In genomic region chr1:41811978-41812852, GRCh38 we compare ENCODE assay signal across 8 cellular contexts.
A peak's percentile ranks its signal among the peaks of the same experiment; 100 is the strongest.
DNase-seq lines count a peak whose midpoint lies in the region; ATAC-seq and TF ChIP-seq lines count a peak whose summit lies in the region.

No MANE protein-coding gene starts in this region.

- intact Hi-C loops in OCI-LY7 (cut with micrococcal nuclease; ENCODE audit: unreplicated experiment), result no loop called here

- no peaks in the 10 kb centered on the region for H3K9me2 ChIP-seq in OCI-LY7 (ENCODE audit: insufficient read depth, low read length)

- no peaks in the 10 kb centered on the region for H3K36me3 ChIP-seq in OCI-LY7 (ENCODE audit: insufficient read depth, low read length)
- H3K36me3 ChIP-seq in gastroesophageal sphincter, result no peaks in the 10 kb centered on the region
- H3K36me3 ChIP-seq in parathyroid adenoma (ENCODE audit: control insufficient read depth, insufficient read depth, low read length), result no peaks in the 10 kb centered on the region

- H3K36me3 Mint-ChIP-seq in activated T-helper 17 cell treated with anti-CD3 and anti-CD28 coated beads, Interleukin-2, amount 50 U/mL, for 72 hours (ENCODE audit: low read depth), result no peaks in the 10 kb centered on the region

- H3K4me2 ChIP-seq in OCI-LY7 (ENCODE audit: low read length) (no peak overlapping the region), parathyroid adenoma (ENCODE audit: low read length) (no peak overlapping the region)

- H3K79me2 ChIP-seq in OCI-LY7 (ENCODE audit: insufficient read depth, low read depth, low read length) (no peaks in the 10 kb centered on the region), parathyroid adenoma (no peaks in the 10 kb centered on the region)

- peak; percentile 84 for TF ChIP-seq CTCF in OCI-LY7 (conservative IDR thresholded peaks at IDR 0.05; ENCODE audit: low read length)
- TF ChIP-seq CTCF in gastroesophageal sphincter (IDR thresholded peaks at IDR 0.05), result peak in 2 of 4 experiments; percentile 31 to 56
- peak; percentile 36 for TF ChIP-seq CTCF in parathyroid adenoma (IDR thresholded peaks at IDR 0.05)

- no peaks in the 10 kb centered on the region for H3K27me3 Mint-ChIP-seq in activated T-helper 17 cell treated with anti-CD3 and anti-CD28 coated beads, Interleukin-2, amount 50 U/mL, for 72 hours

- H3K4me3 ChIP-seq in OCI-LY7 (ENCODE audit: low read depth, low read length, poor library complexity, severe bottlenecking) (no peak overlapping the region), gastroesophageal sphincter (no peak overlapping the region), parathyroid adenoma (ENCODE audit: low read depth, low read length) (no peak overlapping the region)

- TF ChIP-seq POLR2A in gastroesophageal sphincter (IDR thresholded peaks at IDR 0.05), result no peak

- H2AFZ ChIP-seq in OCI-LY7 (ENCODE audit: low read length), result no peak overlapping the region
- H2AFZ ChIP-seq in parathyroid adenoma, result no peak overlapping the region

- no TSS peak for BruUV-seq in OCI-LY7 (replicated peaks; lab: Mats Ljungman, UMichigan)

- H3K4me3 Mint-ChIP-seq in activated T-helper 17 cell treated with anti-CD3 and anti-CD28 coated beads, Interleukin-2, amount 50 U/mL, for 72 hours, result peak overlapping the region; percentile 60

- H3K9me3 ChIP-seq in OCI-LY7 (ENCODE audit: low read length), result no peaks in the 10 kb centered on the region
- H3K9me3 ChIP-seq in gastroesophageal sphincter, result no peaks in the 10 kb centered on the region
- no peaks in the 10 kb centered on the region for H3K9me3 ChIP-seq in parathyroid adenoma (ENCODE audit: control insufficient read depth, low read length)

- H3K27me3 ChIP-seq in gastroesophageal sphincter, result no peaks in the 10 kb centered on the region
- no peaks in the 10 kb centered on the region for H3K27me3 ChIP-seq in parathyroid adenoma (ENCODE audit: control insufficient read depth, insufficient read depth, low read length)

- H3K9me3 Mint-ChIP-seq in activated T-helper 17 cell treated with anti-CD3 and anti-CD28 coated beads, Interleukin-2, amount 50 U/mL, for 72 hours, result no peaks in the 10 kb centered on the region

- ATAC-seq in activated T-helper 17 cell treated with anti-CD3 and anti-CD28 coated beads, Interleukin-2, amount 50 U/mL, for 72 hours (replicated peaks), result peak; percentile 67
- ATAC-seq in gastroesophageal sphincter (peak; percentile 56), HG03571 (IDR thresholded peaks at IDR 0.05; ENCODE audit: unreplicated experiment) (no peak), GM19351 (IDR thresholded peaks at IDR 0.05; ENCODE audit: unreplicated experiment) (no peak)

- H3K4me1 Mint-ChIP-seq in activated T-helper 17 cell treated with anti-CD3 and anti-CD28 coated beads, Interleukin-2, amount 50 U/mL, for 72 hours, result peaks cover 52% of the 10 kb centered on the region

- H4K20me1 ChIP-seq in OCI-LY7 (ENCODE audit: insufficient read depth, low read length), result no peaks in the 10 kb centered on the region

- TF ChIP-seq EP300 in gastroesophageal sphincter (IDR thresholded peaks at IDR 0.05), result no peak

- no peak overlapping the region for H3K9ac ChIP-seq in parathyroid adenoma

- POLR2A ChIA-PET in OCI-LY7 (lab: Charles Lee), result no interaction called here

- 30% methylated on average over 4 of the region's 7 CpGs; no CpG with 5 or more reads in 1 of the 2 donors for WGBS in gastroesophageal sphincter (ENCODE audit: low coverage in 1 of 2), 2 donors

- no peak overlapping the region for H3K27ac ChIP-seq in OCI-LY7 (ENCODE audit: low read depth, low read length, poor library complexity, severe bottlenecking)
- no peak overlapping the region for H3K27ac ChIP-seq in gastroesophageal sphincter
- no peak overlapping the region for H3K27ac ChIP-seq in parathyroid adenoma

- no peak overlapping the region for H3K27ac Mint-ChIP-seq in activated T-helper 17 cell treated with anti-CD3 and anti-CD28 coated beads, Interleukin-2, amount 50 U/mL, for 72 hours

- H3K4me1 ChIP-seq in OCI-LY7 (ENCODE audit: insufficient read depth, low read length, poor library complexity, severe bottlenecking) (no peaks in the 10 kb centered on the region), gastroesophageal sphincter (peaks cover 0 to 17% (median 0%) of the 10 kb centered on the region in 3 donors), parathyroid adenoma (no peaks in the 10 kb centered on the region)

- CTCF ChIA-PET in OCI-LY7 (lab: Charles Lee; ENCODE audit: unreplicated experiment), result no interaction called here

- peak; percentile 13 for DNase-seq in DMS79 (lab: John Stamatoyannopoulos, UW)
- DNase-seq in LHCN-M2 (ENCODE audit: low read depth), result peak; percentile 62
- DNase-seq in OCI-LY7 (ENCODE audit: low spot score), result peak; percentile 50

Comparison
In these comparisons a context has a peak if more than half of its experiments do, and no peak if none do; other contexts are left out.
1. ATAC-seq: peak in activated T-helper 17 cell treated with anti-CD3 and anti-CD28 coated beads, Interleukin-2, amount 50 U/mL, for 72 hours (single experiment) and gastroesophageal sphincter (single experiment); none in HG03571 (single experiment) and GM19351 (single experiment).
2. Peak in every context shown above with its lines, with median percentiles within 50 percentile points of each other: DNase-seq.